ENCODE assay signal across 11 cellular contexts in genomic region chr3:72960812-72961518, GRCh38. TPM values are rescaled to one million over a fixed set of nuclear protein-coding genes. Genes with fewer than 3 reads are reported as not detected.
A peak's percentile ranks its signal among the peaks of the same experiment; 100 is the strongest.
DNase-seq lines count a peak whose midpoint lies in the region; ATAC-seq, FAIRE-seq and TF ChIP-seq lines count a peak whose summit lies in the region.
"Had no signal": no experiment of that assay in that cellular context is flagged by ENCODE, and none has a peak within 500 bp of the region (broad histone marks: within the 10 kb centered on the region; RNA-seq: fewer than 3 reads in every experiment).

No MANE protein-coding gene starts in this region.

- no peak overlapping the region for H3K9ac ChIP-seq in H1 (replicated peaks in 1 of 4; ENCODE audit: extremely low read depth in 1 of 4, low read depth in 3 of 4, low read length in 3 of 4)

- H3K4me1 Mint-ChIP-seq in CD4-positive, alpha-beta T cell (ENCODE audit: low read depth), result peaks cover 40% of the 10 kb centered on the region

- no peak overlapping the region for H3K23ac ChIP-seq in H1 (ENCODE audit: insufficient read length)

- H3K4me2 ChIP-seq in H1 (ENCODE audit: insufficient read depth in 1 of 2, low read depth in 2 of 2, low read length in 2 of 2), result no peak overlapping the region

- CTCF ChIA-PET in CD4-positive, alpha-beta T cell (lab: Charles Lee), result interaction anchor here (1.5 kb wide), 1 partner anchor 95 kb away, joined by 7 read pairs; no protein-coding TSS in a partner anchor
- CTCF ChIA-PET in H1 (lab: Charles Lee; ENCODE audit: partially characterized antibody), result interaction anchor here (0.6 kb wide), 1 partner anchor 134 kb away, joined by 4 read pairs; no protein-coding TSS in a partner anchor

- no peak overlapping the region for H3K4me3 Mint-ChIP-seq in CD4-positive, alpha-beta T cell

- H3K23me2 ChIP-seq in H1 (ENCODE audit: low read depth, low read length), result no peaks in the 10 kb centered on the region; the same call in 1 of the 2 replicates

- no peak for FAIRE-seq in H1 (lab: Jason Lieb, UNC)
- FAIRE-seq: endothelial cell of umbilical vein had no signal

- no peak overlapping the region for H3K4ac ChIP-seq in H1 (replicated peaks; ENCODE audit: insufficient read length, low read depth, low read length)

- no peak overlapping the region for H2BK15ac ChIP-seq in H1 (ENCODE audit: low read length)

- no peaks in the 10 kb centered on the region for H3K79me2 ChIP-seq in H1 (ENCODE audit: control insufficient read depth in 1 of 2, insufficient read depth in 2 of 2, low read length in 2 of 2)

- TF ChIP-seq POLR2A in H1 (IDR thresholded peaks at IDR 0.05; ENCODE audit: control extremely low read depth in 1 of 2, low read depth in 2 of 2, low read length in 2 of 2), result no peak

- H2BK120ac ChIP-seq in H1 (replicated peaks; ENCODE audit: low read depth, low read length), result no peak overlapping the region

- H3K14ac ChIP-seq in H1 (ENCODE audit: insufficient read length), result no peak overlapping the region

- no peak overlapping the region for H3K56ac ChIP-seq in H1 (replicated peaks; ENCODE audit: insufficient read length, low read depth, low read length)

- H4K8ac ChIP-seq in H1 (ENCODE audit: extremely low read depth, insufficient read depth, low read length), result no peak overlapping the region

- no peak overlapping the region for H3K4me3 ChIP-seq in H1 (ENCODE audit: extremely low read depth in 1 of 4, insufficient read depth in 2 of 4, low read depth in 3 of 4, low read length in 4 of 4)
- no peak overlapping the region for H3K4me3 ChIP-seq in mucosa of descending colon
- H3K4me3 ChIP-seq: sigmoid colon had no signal

- TF ChIP-seq RAD21 in H1 (IDR thresholded peaks at IDR 0.05 in 1 of 2, conservative IDR thresholded peaks at IDR 0.05 in 1 of 2; ENCODE audit: low read depth in 2 of 2, low read length in 2 of 2), result no peak

- H2BK12ac ChIP-seq in H1 (ENCODE audit: low read depth, low read length), result 0 out of 2 replicates have a peak overlapping the region, but pooled peaks have one; percentile 18

- no peaks in the 10 kb centered on the region for H4K20me1 ChIP-seq in H1 (replicated peaks in 1 of 2; ENCODE audit: control insufficient read depth in 1 of 2, insufficient read depth in 2 of 2, low read length in 2 of 2)

- H3K9me3 Mint-ChIP-seq in CD4-positive, alpha-beta T cell, result no peaks in the 10 kb centered on the region

- no peaks in the 10 kb centered on the region for H3K79me1 ChIP-seq in H1 (ENCODE audit: low read depth, low read length)

- POLR2A ChIA-PET in CD4-positive, alpha-beta T cell (lab: Charles Lee), result interaction anchor here (1.7 kb wide), 1 partner anchor 84 kb away, joined by 3 read pairs; no protein-coding TSS in a partner anchor
- POLR2A ChIA-PET in H1 (lab: Charles Lee; ENCODE audit: partially characterized antibody), result no interaction called here

- no peak overlapping the region for H4K91ac ChIP-seq in H1 (replicated peaks; ENCODE audit: insufficient read length, low read length)

- no peak overlapping the region for H2AFZ ChIP-seq in H1 (ENCODE audit: low read length)

- intact Hi-C loops in CD4-positive, alpha-beta T cell (cut with DNase I, micrococcal nuclease), result no loop called here
- intact Hi-C loops in mucosa of descending colon (cut with DNase I, micrococcal nuclease), result no loop called here

- no peak for DNase-seq in CD4-positive, alpha-beta T cell
- DNase-seq in HT-29 (ENCODE audit: low spot score) (peak; percentile 66), H1 (ENCODE audit: low read depth in 1 of 2, low spot score in 2 of 2) (no peak), mucosa of descending colon (peak in 1 of 3 donors; percentile 47), middle frontal gyrus (ENCODE audit: extremely low spot score, low spot score) (no peak), cortex of kidney (lab: John Stamatoyannopoulos, UW) (no peak)
- DNase-seq: NCI-H446, sigmoid colon had no signal

- no peak overlapping the region for H3K27ac ChIP-seq in CD4-positive, alpha-beta T cell (ENCODE audit: low read depth, low read length)
- no peak overlapping the region for H3K27ac ChIP-seq in H1 (ENCODE audit: low read depth, low read length)
- H3K27ac ChIP-seq: sigmoid colon had no signal

- no peak overlapping the region for H3K18ac ChIP-seq in H1 (ENCODE audit: extremely low read depth, low read length)

- WGBS in H1 (ENCODE audit: extremely low coverage in 1 of 2, insufficient coverage in 1 of 2, insufficient read length in 1 of 2, insufficient replicate concordance in 2 of 2, low coverage in 1 of 2, low lambda C conversion rate in 2 of 2, missing lambda C conversion rate in 1 of 2), 2 experiments, result 89% methylated on average over 7 of the region's 7 CpGs; no CpG with 5 or more reads in 1 of the 2 experiments

- TF ChIP-seq EP300 in H1 (IDR thresholded peaks at IDR 0.05; ENCODE audit: borderline replicate concordance in 1 of 2, low read depth in 2 of 2, low read length in 2 of 2), result no peak

- no peak overlapping the region for H2BK5ac ChIP-seq in H1 (ENCODE audit: low read depth, low read length)

- peak overlapping the region; percentile 45 for H3K27ac Mint-ChIP-seq in CD4-positive, alpha-beta T cell

- H3K36me3 ChIP-seq in H1 (ENCODE audit: control insufficient read depth in 2 of 4, insufficient read depth in 4 of 4, low read length in 3 of 4), result no peaks in the 10 kb centered on the region
- no peaks in the 10 kb centered on the region for H3K36me3 ChIP-seq in mucosa of descending colon (ENCODE audit: low read depth)
- H3K36me3 ChIP-seq: sigmoid colon had no signal

- no peak overlapping the region for H4K5ac ChIP-seq in H1 (ENCODE audit: insufficient read length, low read depth, low read length)

- no peaks in the 10 kb centered on the region; a peak in 1 of 7 replicates for H3K4me1 ChIP-seq in H1 (replicated peaks in 1 of 4; ENCODE audit: control insufficient read depth in 3 of 4, insufficient read depth in 4 of 4, low read length in 3 of 4)
- H3K4me1 ChIP-seq in mucosa of descending colon (ENCODE audit: low read depth), result peaks cover 7% of the 10 kb centered on the region

- no peak for ATAC-seq in CD4-positive, alpha-beta T cell (ENCODE audit: poor library complexity)
- ATAC-seq in mucosa of descending colon (peak; percentile 96), GM18907 (IDR thresholded peaks at IDR 0.05; ENCODE audit: unreplicated experiment) (no peak), GM21723 (IDR thresholded peaks at IDR 0.05; ENCODE audit: unreplicated experiment) (no peak)

- H3K27me3 Mint-ChIP-seq in CD4-positive, alpha-beta T cell, result no peaks in the 10 kb centered on the region

- H2AK5ac ChIP-seq in H1 (ENCODE audit: low read depth, low read length), result 0 out of 2 replicates have a peak overlapping the region, but pooled peaks have one; percentile 24

- TF ChIP-seq CTCF in CD4-positive, alpha-beta T cell (IDR thresholded peaks at IDR 0.05), result no peak
- TF ChIP-seq CTCF in H1 (IDR thresholded peaks at IDR 0.05; ENCODE audit: control extremely low read depth in 1 of 3, insufficient read depth in 1 of 3, low read depth in 1 of 3, low read length in 3 of 3) (no peak), mucosa of descending colon (IDR thresholded peaks at IDR 0.05) (no peak)

- H2BK20ac ChIP-seq in H1 (ENCODE audit: low read length), result no peak overlapping the region

- H3K36me3 Mint-ChIP-seq in CD4-positive, alpha-beta T cell (ENCODE audit: low read depth), result no peaks in the 10 kb centered on the region

- H3K9me3 ChIP-seq in CD4-positive, alpha-beta T cell (ENCODE audit: control insufficient read depth, low read length), result no peaks in the 10 kb centered on the region
- H3K9me3 ChIP-seq in H1 (ENCODE audit: insufficient read depth in 2 of 2, low read depth in 1 of 2, low read length in 1 of 2), result no peaks in the 10 kb centered on the region
- no peaks in the 10 kb centered on the region for H3K9me3 ChIP-seq in mucosa of descending colon
- H3K9me3 ChIP-seq: sigmoid colon had no signal

- H3K27me3 ChIP-seq in CD4-positive, alpha-beta T cell (ENCODE audit: control insufficient read depth, insufficient read depth, low read length), result no peaks in the 10 kb centered on the region
- no peaks in the 10 kb centered on the region for H3K27me3 ChIP-seq in H1 (replicated peaks in 1 of 4; ENCODE audit: control insufficient read depth in 3 of 4, extremely low read depth in 1 of 4, insufficient read depth in 3 of 4, low read length in 3 of 4)
- H3K27me3 ChIP-seq: sigmoid colon had no signal

TF ChIP-seq in H1, 55 proteins besides CTCF, POLR2A, EP300 and RAD21 (continues in another document):
- TF ChIP-seq RXRA (IDR thresholded peaks at IDR 0.05; ENCODE audit: insufficient read depth, low read depth, low read length) (no peak), BACH1 (IDR thresholded peaks at IDR 0.05; ENCODE audit: low read length) (no peak), SIRT6 (IDR thresholded peaks at IDR 0.05; ENCODE audit: low read length) (no peak)

RNA-seq across cellular contexts. Expression of gene PPP4R2, which starts 35.6 kb away (rescaled TPM):
- 10 to 100 TPM; 67.8 to 80.3 TPM for total RNA-seq in CD4-positive, alpha-beta T cell
- total RNA-seq in HT-29 (2014; rRNA removed; shearing (Covaris generic)), result 11.9 and 19.9 TPM in 2 replicates
- total RNA-seq in H1 (2021; fragmentation: NEBNext Ultra II Directional; extraction: Animal tissue kit (Norgen Biotek cat#: 25700)), result 89.9 and 91.9 TPM in 2 replicates
- polyA plus RNA-seq in H1 (2011; rRNA removed), result 4.5 and 11.5 TPM in 2 replicates
- 14.8 TPM for polyA plus RNA-seq in H1 (2011; cell fraction: cytosol; rRNA removed)
- 4.4 TPM for polyA plus RNA-seq in H1 (2011; cell fraction: nucleus; rRNA removed)
- polyA plus RNA-seq in H1 (2012, experiment 1 of 2), result 37.3 to 80.4 TPM (median 43.7 TPM) in 4 replicates
- polyA plus RNA-seq in H1 (2012, experiment 2 of 2), result 2.4 TPM
- 29.1 TPM for polyA plus RNA-seq in H1 (2013, experiment 1 of 2)
- polyA plus RNA-seq in H1 (2013, experiment 2 of 2), result 26.7 TPM
- polyA minus RNA-seq in H1 (2011; rRNA and poly(A)+ RNA removed), result 12.9 and 13.9 TPM in 2 replicates
- polyA minus RNA-seq in H1 (2011; cell fraction: cytosol; rRNA and poly(A)+ RNA removed), result 22.4 TPM
- polyA minus RNA-seq in H1 (2011; cell fraction: nucleus; rRNA and poly(A)+ RNA removed), result 30.7 TPM
- 10 to 100 TPM; 71.5 to 77.5 (median 75.3) TPM for total RNA-seq in mucosa of descending colon
